8 cellular contexts compared by ENCODE assay signal in genomic region chr19:12639901-12640613, GRCh38. TPM values are rescaled to one million over a fixed set of nuclear protein-coding genes. Genes with fewer than 3 reads are reported as not detected.
DNase-seq lines count a peak whose midpoint lies in the region; ATAC-seq, FAIRE-seq and TF ChIP-seq lines count a peak whose summit lies in the region.

No MANE protein-coding gene starts in this region.

- no peak overlapping the region for H3K27ac ChIP-seq in aorta (ENCODE audit: low read depth in 1 of 2, low read length in 2 of 2)

- no peaks in the 10 kb centered on the region for H3K9me3 Mint-ChIP-seq in T-helper 2 cell treated with Interferon-gamma antibody and Interleukin-4, amounts not matched to agents 5 μg/mL and 100 μg/mL, for 36 hours

- H3K4me3 ChIP-seq in MG63: no peak overlapping the region
- no peak overlapping the region for H3K4me3 ChIP-seq in aorta (ENCODE audit: low read length in 2 of 2)

- peak; percentile 88 for DNase-seq in GM12891 (ENCODE audit: insufficient read length, low spot score)
- DNase-seq in MG63: peak; percentile 70
- DNase-seq in T-helper 2 cell treated with Interferon-gamma antibody and Interleukin-4, amounts not matched to agents 5 μg/mL and 100 μg/mL, for 36 hours (ENCODE audit: low spot score): peak; percentile 85
- peak in 55 of 58 donors; percentile 8 to 79 (median 52) for DNase-seq in anterior cingulate cortex (lab: John Stamatoyannopoulos, UW)
- peak; percentile 24 to 53 for DNase-seq in hippocampal formation (lab: John Stamatoyannopoulos, UW)
- DNase-seq in retina: peak; percentile 89
- DNase-seq in aorta: peak; percentile 92 to 94

- H3K36me3 ChIP-seq in MG63 (no peaks in the 10 kb centered on the region), aorta (ENCODE audit: control insufficient read depth in 1 of 2, insufficient read depth in 2 of 2, low read length in 1 of 2) (no peaks in the 10 kb centered on the region)

- ATAC-seq in aorta (ENCODE audit: low FRiP score) (peak; percentile 91), HG03095 (IDR thresholded peaks at IDR 0.05; ENCODE audit: unreplicated experiment) (no peak)

- H3K4me3 Mint-ChIP-seq in T-helper 2 cell treated with Interferon-gamma antibody and Interleukin-4, amounts not matched to agents 5 μg/mL and 100 μg/mL, for 36 hours: peak overlapping the region; percentile 63

- TF ChIP-seq POLR2A in GM12891 (IDR thresholded peaks at IDR 0.05; ENCODE audit: low read depth, low read length): no peak

- H3K4me1 Mint-ChIP-seq in T-helper 2 cell treated with Interferon-gamma antibody and Interleukin-4, amounts not matched to agents 5 μg/mL and 100 μg/mL, for 36 hours (ENCODE audit: low read depth): peaks cover 8% of the 10 kb centered on the region

- H3K9me3 ChIP-seq in MG63: peaks cover 4% of the 10 kb centered on the region
- no peaks in the 10 kb centered on the region for H3K9me3 ChIP-seq in aorta (ENCODE audit: control insufficient read depth, low read length)

- 9 to 10% methylated on average over 39 of the region's 39 CpGs for WGBS in aorta, 2 donors

- H3K27ac Mint-ChIP-seq in T-helper 2 cell treated with Interferon-gamma antibody and Interleukin-4, amounts not matched to agents 5 μg/mL and 100 μg/mL, for 36 hours: peak overlapping the region; percentile 60

- no peaks in the 10 kb centered on the region for H3K27me3 Mint-ChIP-seq in T-helper 2 cell treated with Interferon-gamma antibody and Interleukin-4, amounts not matched to agents 5 μg/mL and 100 μg/mL, for 36 hours (ENCODE audit: low read depth)

- FAIRE-seq in GM12891 (lab: Jason Lieb, UNC): peak; percentile 93

- peaks cover 13% of the 10 kb centered on the region for H3K36me3 Mint-ChIP-seq in T-helper 2 cell treated with Interferon-gamma antibody and Interleukin-4, amounts not matched to agents 5 μg/mL and 100 μg/mL, for 36 hours (ENCODE audit: low read depth)

- no peaks in the 10 kb centered on the region for H3K4me1 ChIP-seq in aorta (ENCODE audit: control insufficient read depth in 1 of 2, insufficient read depth in 2 of 2, low read length in 2 of 2)

- intact Hi-C loops in aorta (cut with DNase I): no loop called here

- no peaks in the 10 kb centered on the region for H3K27me3 ChIP-seq in MG63
- no peaks in the 10 kb centered on the region for H3K27me3 ChIP-seq in aorta (ENCODE audit: control insufficient read depth in 1 of 2, insufficient read depth in 2 of 2, low read length in 1 of 2)

TF ChIP-seq in GM12891, 5 proteins besides CTCF, POLR2A, EP300 and RAD21:
- TF ChIP-seq SPI1 (IDR thresholded peaks at IDR 0.05; ENCODE audit: low read depth, low read length) (peak; percentile 64), POU2F2 (IDR thresholded peaks at IDR 0.05; ENCODE audit: low read depth, low read length) (0 out of 2 replicates have a peak, but pooled peaks have one; percentile 6), PAX5 (IDR thresholded peaks at IDR 0.05; ENCODE audit: insufficient read depth, low read length, severe bottlenecking) (no peak)

RNA-seq across cellular contexts. Expression of gene MAN2B1, which starts 26.5 kb away (rescaled TPM):
- 126 TPM for polyA plus RNA-seq in GM12891 (2012; ENCODE audit: low read depth, missing spikeins)
- total RNA-seq in MG63 (2014; rRNA removed; shearing (Covaris generic); ENCODE audit: low replicate concordance): 37.5 and 91.0 TPM in 2 replicates
- total RNA-seq in aorta: 100 to 1,000 TPM in 1 of 2 donors, 10 to 100 TPM in 1; 74.8 to 111 TPM
- 10 to 100 TPM; 54.6 to 88.7 TPM for polyA plus RNA-seq in aorta

RNA-seq across cellular contexts. Expression of gene WDR83, which starts 26.6 kb away (rescaled TPM):
- 13.0 TPM for polyA plus RNA-seq in GM12891 (2012; ENCODE audit: low read depth, missing spikeins)
- total RNA-seq in MG63 (2014; rRNA removed; shearing (Covaris generic); ENCODE audit: low replicate concordance): 9.9 and 18.8 TPM in 2 replicates
- 10 to 100 TPM in 1 of 2 donors, 1 to 10 TPM in 1; 7.1 to 11.8 TPM for total RNA-seq in aorta
- 10 to 100 TPM in 1 of 2 donors, 1 to 10 TPM in 1; 9.4 to 20.9 TPM for polyA plus RNA-seq in aorta

RNA-seq across cellular contexts. Expression of gene ZNF791, which starts 29.3 kb away (rescaled TPM):
- polyA plus RNA-seq in GM12891 (2012; ENCODE audit: low read depth, missing spikeins): 8.2 TPM
- total RNA-seq in MG63 (2014; rRNA removed; shearing (Covaris generic); ENCODE audit: low replicate concordance): 11.7 and 13.6 TPM in 2 replicates
- 10 to 100 TPM; 35.2 to 35.4 TPM for total RNA-seq in aorta
- 10 to 100 TPM in 1 of 2 donors, 1 to 10 TPM in 1; 2.9 to 12.1 TPM for polyA plus RNA-seq in aorta

RNA-seq across cellular contexts. Expression of gene ZNF490, which starts 29.4 kb away (rescaled TPM):
- polyA plus RNA-seq in GM12891 (2012; ENCODE audit: low read depth, missing spikeins): 1.5 TPM
- 4.3 and 5.4 TPM in 2 replicates for total RNA-seq in MG63 (2014; rRNA removed; shearing (Covaris generic); ENCODE audit: low replicate concordance)
- 1 to 10 TPM; 7.0 to 8.6 TPM for total RNA-seq in aorta
- polyA plus RNA-seq in aorta: under 1 TPM in 1 of 2 donors, not detected in 1; 0.56 TPM

RNA-seq across cellular contexts. Expression of gene DHPS, which starts 41.6 kb away (rescaled TPM):
- 78.9 TPM for polyA plus RNA-seq in GM12891 (2012; ENCODE audit: low read depth, missing spikeins)
- 127 and 140 TPM in 2 replicates for total RNA-seq in MG63 (2014; rRNA removed; shearing (Covaris generic); ENCODE audit: low replicate concordance)
- 10 to 100 TPM; 50.1 to 74.0 TPM for total RNA-seq in aorta
- polyA plus RNA-seq in aorta: 10 to 100 TPM; 42.7 to 94.8 TPM

Comparison
In these comparisons a context has a peak if more than half of its experiments do, and no peak if none do; other contexts are left out.
1. DNase-seq: peak in every context shown above with its lines; median percentile 93 in aorta; 89 in retina; 88 in GM12891; 85 in T-helper 2 cell treated with Interferon-gamma antibody and Interleukin-4, amounts not matched to agents 5 μg/mL and 100 μg/mL, for 36 hours; 70 in MG63; 52 in anterior cingulate cortex; 38 in hippocampal formation.